ENCODE assay signal across 1 cellular context in the genomic region with DNA sequence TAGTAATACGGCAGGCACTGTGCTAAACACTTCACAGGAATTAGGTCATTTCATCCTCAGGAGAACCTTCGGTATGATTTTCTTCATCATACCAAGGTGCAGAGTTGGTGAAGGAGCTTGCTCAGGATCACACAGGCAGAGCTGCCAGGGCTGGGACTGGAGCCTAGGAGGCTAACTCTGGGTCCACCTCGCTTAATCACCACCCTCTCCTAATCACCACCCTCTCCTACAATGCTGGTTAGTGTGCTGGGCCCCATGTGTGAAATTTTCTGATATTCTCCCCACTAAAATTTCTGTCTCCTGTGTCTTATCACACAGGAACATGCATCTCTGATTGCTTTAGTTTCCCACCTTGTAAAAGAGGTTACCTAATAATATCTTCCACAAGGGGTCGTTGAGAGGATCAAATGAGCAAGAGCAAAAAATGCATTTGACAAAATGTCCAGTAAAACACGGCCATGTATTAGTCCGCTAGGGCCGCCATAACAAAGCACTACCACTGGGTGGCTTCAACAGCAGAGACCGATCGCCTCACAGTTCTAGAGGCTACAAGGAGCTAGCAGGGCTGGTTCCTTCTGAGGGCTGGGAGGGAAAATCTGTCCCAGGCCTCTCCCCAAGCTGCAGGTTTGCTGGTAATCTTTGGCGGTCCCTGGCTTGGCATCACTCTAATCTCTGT.
TF ChIP-seq lines count a peak whose summit lies in the region.

No MANE protein-coding gene starts in this region.

TF ChIP-seq in K562, 482 proteins besides CTCF, POLR2A, EP300 and RAD21 (continued from another document):
- TF ChIP-seq, protein P1, sequence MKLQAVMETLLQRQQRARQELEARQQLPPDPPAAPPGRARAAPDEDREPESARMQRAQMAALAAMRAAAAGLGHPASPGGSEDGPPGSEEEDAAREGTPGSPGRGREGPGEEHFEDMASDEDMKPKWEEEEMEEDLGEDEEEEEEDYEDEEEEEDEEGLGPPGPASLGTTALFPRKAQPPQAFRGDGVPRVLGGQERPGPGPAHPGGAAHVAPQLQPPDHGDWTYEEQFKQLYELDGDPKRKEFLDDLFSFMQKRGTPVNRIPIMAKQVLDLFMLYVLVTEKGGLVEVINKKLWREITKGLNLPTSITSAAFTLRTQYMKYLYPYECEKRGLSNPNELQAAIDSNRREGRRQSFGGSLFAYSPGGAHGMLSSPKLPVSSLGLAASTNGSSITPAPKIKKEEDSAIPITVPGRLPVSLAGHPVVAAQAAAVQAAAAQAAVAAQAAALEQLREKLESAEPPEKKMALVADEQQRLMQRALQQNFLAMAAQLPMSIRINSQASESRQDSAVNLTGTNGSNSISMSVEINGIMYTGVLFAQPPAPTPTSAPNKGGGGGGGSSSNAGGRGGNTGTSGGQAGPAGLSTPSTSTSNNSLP (IDR thresholded peaks at IDR 0.05; ENCODE audit: borderline replicate concordance, low read depth, low read length), result 0 out of 2 replicates have a peak, but pooled peaks have one; percentile 31
- TF ChIP-seq, protein P2, sequence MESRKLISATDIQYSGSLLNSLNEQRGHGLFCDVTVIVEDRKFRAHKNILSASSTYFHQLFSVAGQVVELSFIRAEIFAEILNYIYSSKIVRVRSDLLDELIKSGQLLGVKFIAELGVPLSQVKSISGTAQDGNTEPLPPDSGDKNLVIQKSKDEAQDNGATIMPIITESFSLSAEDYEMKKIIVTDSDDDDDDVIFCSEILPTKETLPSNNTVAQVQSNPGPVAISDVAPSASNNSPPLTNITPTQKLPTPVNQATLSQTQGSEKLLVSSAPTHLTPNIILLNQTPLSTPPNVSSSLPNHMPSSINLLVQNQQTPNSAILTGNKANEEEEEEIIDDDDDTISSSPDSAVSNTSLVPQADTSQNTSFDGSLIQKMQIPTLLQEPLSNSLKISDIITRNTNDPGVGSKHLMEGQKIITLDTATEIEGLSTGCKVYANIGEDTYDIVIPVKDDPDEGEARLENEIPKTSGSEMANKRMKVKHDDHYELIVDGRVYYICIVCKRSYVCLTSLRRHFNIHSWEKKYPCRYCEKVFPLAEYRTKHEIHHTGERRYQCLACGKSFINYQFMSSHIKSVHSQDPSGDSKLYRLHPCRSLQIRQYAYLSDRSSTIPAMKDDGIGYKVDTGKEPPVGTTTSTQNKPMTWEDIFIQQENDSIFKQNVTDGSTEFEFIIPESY (CRISPR knock-in tag; IDR thresholded peaks at IDR 0.05), result peak; percentile 95
- TF ChIP-seq CBFA2T3 (IDR thresholded peaks at IDR 0.05) (peak; percentile 57), TAF15 (IDR thresholded peaks at IDR 0.05; ENCODE audit: low read depth, low read length) (no peak), ZNF586 (CRISPR knock-in tag; conservative IDR thresholded peaks at IDR 0.05) (no peak), TFAM (CRISPR knock-in tag; conservative IDR thresholded peaks at IDR 0.05) (no peak), ZNF717 (CRISPR knock-in tag; IDR thresholded peaks at IDR 0.05) (no peak), CXXC5 (CRISPR knock-in tag; IDR thresholded peaks at IDR 0.05) (no peak), EZH2 (IDR thresholded peaks at IDR 0.05; ENCODE audit: borderline replicate concordance, low read depth, low read length) (no peak), DNMT1 (IDR thresholded peaks at IDR 0.05) (no peak), E2F3 (CRISPR knock-in tag; IDR thresholded peaks at IDR 0.05) (no peak), NUFIP1 (IDR thresholded peaks at IDR 0.05; ENCODE audit: partially characterized antibody) (no peak), EHMT2 (IDR thresholded peaks at IDR 0.05) (no peak), TCF7L2 (IDR thresholded peaks at IDR 0.05; ENCODE audit: low read depth, low read length) (no peak), MED1 (CRISPR knock-in tag; IDR thresholded peaks at IDR 0.05; ENCODE audit: borderline replicate concordance) (no peak), CBFA2T2 (conservative IDR thresholded peaks at IDR 0.05) (peak; percentile 54; the same call in 1 of the 2 replicates), ZNF583 (CRISPR knock-in tag; IDR thresholded peaks at IDR 0.05) (no peak), CREM (IDR thresholded peaks at IDR 0.05; ENCODE audit: low read depth) (peak; percentile 34; the same call in 1 of the 2 replicates), ADNP (tag; IDR thresholded peaks at IDR 0.05) (no peak), SMC3 (conservative IDR thresholded peaks at IDR 0.05; ENCODE audit: insufficient read depth, low read depth, low read length) (peak; percentile 46), SRSF7 (optimal IDR thresholded peaks at IDR 0.05; ENCODE audit: low read depth, low read length) (no peak), SMAD1 (IDR thresholded peaks at IDR 0.05; ENCODE audit: low read depth, low read length, partially characterized antibody) (no peak), YY1 (IDR thresholded peaks at IDR 0.05; ENCODE audit: borderline replicate concordance in 1 of 3, control insufficient read depth in 1 of 3, extremely low read depth in 1 of 3, insufficient read depth in 3 of 3, insufficient read length in 1 of 3, insufficient replicate concordance in 2 of 3, low read depth in 1 of 3, low read length in 2 of 3) (peak in 1 of 3 experiments; percentile 60)
- TF ChIP-seq, protein P3, sequence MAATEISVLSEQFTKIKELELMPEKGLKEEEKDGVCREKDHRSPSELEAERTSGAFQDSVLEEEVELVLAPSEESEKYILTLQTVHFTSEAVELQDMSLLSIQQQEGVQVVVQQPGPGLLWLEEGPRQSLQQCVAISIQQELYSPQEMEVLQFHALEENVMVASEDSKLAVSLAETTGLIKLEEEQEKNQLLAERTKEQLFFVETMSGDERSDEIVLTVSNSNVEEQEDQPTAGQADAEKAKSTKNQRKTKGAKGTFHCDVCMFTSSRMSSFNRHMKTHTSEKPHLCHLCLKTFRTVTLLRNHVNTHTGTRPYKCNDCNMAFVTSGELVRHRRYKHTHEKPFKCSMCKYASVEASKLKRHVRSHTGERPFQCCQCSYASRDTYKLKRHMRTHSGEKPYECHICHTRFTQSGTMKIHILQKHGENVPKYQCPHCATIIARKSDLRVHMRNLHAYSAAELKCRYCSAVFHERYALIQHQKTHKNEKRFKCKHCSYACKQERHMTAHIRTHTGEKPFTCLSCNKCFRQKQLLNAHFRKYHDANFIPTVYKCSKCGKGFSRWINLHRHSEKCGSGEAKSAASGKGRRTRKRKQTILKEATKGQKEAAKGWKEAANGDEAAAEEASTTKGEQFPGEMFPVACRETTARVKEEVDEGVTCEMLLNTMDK (IDR thresholded peaks at IDR 0.05; ENCODE audit: borderline replicate concordance, insufficient read depth, low read depth, low read length, poor library complexity, severe bottlenecking), result peak; percentile 3
- TF ChIP-seq, protein P4, sequence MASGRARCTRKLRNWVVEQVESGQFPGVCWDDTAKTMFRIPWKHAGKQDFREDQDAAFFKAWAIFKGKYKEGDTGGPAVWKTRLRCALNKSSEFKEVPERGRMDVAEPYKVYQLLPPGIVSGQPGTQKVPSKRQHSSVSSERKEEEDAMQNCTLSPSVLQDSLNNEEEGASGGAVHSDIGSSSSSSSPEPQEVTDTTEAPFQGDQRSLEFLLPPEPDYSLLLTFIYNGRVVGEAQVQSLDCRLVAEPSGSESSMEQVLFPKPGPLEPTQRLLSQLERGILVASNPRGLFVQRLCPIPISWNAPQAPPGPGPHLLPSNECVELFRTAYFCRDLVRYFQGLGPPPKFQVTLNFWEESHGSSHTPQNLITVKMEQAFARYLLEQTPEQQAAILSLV (tag; IDR thresholded peaks at IDR 0.05), result no peak
- TF ChIP-seq, protein P5, sequence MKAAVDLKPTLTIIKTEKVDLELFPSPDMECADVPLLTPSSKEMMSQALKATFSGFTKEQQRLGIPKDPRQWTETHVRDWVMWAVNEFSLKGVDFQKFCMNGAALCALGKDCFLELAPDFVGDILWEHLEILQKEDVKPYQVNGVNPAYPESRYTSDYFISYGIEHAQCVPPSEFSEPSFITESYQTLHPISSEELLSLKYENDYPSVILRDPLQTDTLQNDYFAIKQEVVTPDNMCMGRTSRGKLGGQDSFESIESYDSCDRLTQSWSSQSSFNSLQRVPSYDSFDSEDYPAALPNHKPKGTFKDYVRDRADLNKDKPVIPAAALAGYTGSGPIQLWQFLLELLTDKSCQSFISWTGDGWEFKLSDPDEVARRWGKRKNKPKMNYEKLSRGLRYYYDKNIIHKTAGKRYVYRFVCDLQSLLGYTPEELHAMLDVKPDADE (conservative IDR thresholded peaks at IDR 0.05; ENCODE audit: control insufficient read depth, low read depth, low read length), result no peak
- TF ChIP-seq, protein P6, sequence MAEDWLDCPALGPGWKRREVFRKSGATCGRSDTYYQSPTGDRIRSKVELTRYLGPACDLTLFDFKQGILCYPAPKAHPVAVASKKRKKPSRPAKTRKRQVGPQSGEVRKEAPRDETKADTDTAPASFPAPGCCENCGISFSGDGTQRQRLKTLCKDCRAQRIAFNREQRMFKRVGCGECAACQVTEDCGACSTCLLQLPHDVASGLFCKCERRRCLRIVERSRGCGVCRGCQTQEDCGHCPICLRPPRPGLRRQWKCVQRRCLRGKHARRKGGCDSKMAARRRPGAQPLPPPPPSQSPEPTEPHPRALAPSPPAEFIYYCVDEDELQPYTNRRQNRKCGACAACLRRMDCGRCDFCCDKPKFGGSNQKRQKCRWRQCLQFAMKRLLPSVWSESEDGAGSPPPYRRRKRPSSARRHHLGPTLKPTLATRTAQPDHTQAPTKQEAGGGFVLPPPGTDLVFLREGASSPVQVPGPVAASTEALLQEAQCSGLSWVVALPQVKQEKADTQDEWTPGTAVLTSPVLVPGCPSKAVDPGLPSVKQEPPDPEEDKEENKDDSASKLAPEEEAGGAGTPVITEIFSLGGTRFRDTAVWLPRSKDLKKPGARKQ (CRISPR knock-in tag; IDR thresholded peaks at IDR 0.05), result no peak
